In genomic region chr2:43138441-43138840, GRCh38 we compare ENCODE assay signal across 19 cellular contexts.
DNase-seq lines count a peak whose midpoint lies in the region; ATAC-seq and TF ChIP-seq lines count a peak whose summit lies in the region.
"Had no signal": no experiment of that assay in that cellular context is flagged by ENCODE, and none has a peak within 500 bp of the region (broad histone marks: within the 10 kb centered on the region; RNA-seq: fewer than 3 reads in every experiment).

No MANE protein-coding gene starts in this region.

- H3K4me3 ChIP-seq in endodermal cell (ENCODE audit: low read length), result no peak overlapping the region
- H3K4me3 ChIP-seq in thymus (ENCODE audit: low read length), result no peak overlapping the region

- no peak for TF ChIP-seq CTCF in endodermal cell (conservative IDR thresholded peaks at IDR 0.05)

- no peaks in the 10 kb centered on the region for H3K9me3 ChIP-seq in T-helper 17 cell (ENCODE audit: control insufficient read depth, low read length, poor library complexity, severe bottlenecking)
- H3K9me3 ChIP-seq in endodermal cell (ENCODE audit: control insufficient read depth, low read length), result no peaks in the 10 kb centered on the region
- no peaks in the 10 kb centered on the region for H3K9me3 ChIP-seq in thymus (ENCODE audit: control insufficient read depth)

- H3K4me3 Mint-ChIP-seq in activated T-cell treated with anti-CD3 and anti-CD28 coated beads, Interleukin-2, amount 50 U/mL, for 72 hours, result peak overlapping the region; percentile 60 to 63
- H3K4me3 Mint-ChIP-seq in T-helper 17 cell (no peak overlapping the region), endodermal cell (no peak overlapping the region)
- H3K4me3 Mint-ChIP-seq: H9, type B pancreatic cell had no signal

- ATAC-seq in activated T-cell treated with anti-CD3 and anti-CD28 coated beads, Interleukin-2, amount 50 U/mL, for 72 hours (replicated peaks in 1 of 2), result no peak
- ATAC-seq in T-helper 17 cell (no peak), GM18873 (IDR thresholded peaks at IDR 0.05; ENCODE audit: low FRiP score, unreplicated experiment) (no peak), GM19463 (IDR thresholded peaks at IDR 0.05; ENCODE audit: unreplicated experiment) (no peak)
- ATAC-seq: sciatic nerve had no signal

- 89 to 99% methylated on average over 1 to 3 of the region's 3 CpGs for WGBS in endodermal cell (ENCODE audit: insufficient coverage in 1 of 2, insufficient read length in 1 of 2), 2 experiments
- 80% methylated on average over 3 of the region's 3 CpGs for WGBS in thymus

- H3K4me1 ChIP-seq in endodermal cell (ENCODE audit: control insufficient read depth, insufficient read depth, low read length), result no peaks in the 10 kb centered on the region
- H3K4me1 ChIP-seq in thymus (ENCODE audit: control insufficient read depth, insufficient read depth, low read length), result peaks cover 76% of the 10 kb centered on the region

- peaks cover 8 to 11% of the 10 kb centered on the region in 2 donors for H3K36me3 Mint-ChIP-seq in activated T-cell treated with anti-CD3 and anti-CD28 coated beads, Interleukin-2, amount 50 U/mL, for 72 hours (ENCODE audit: insufficient read depth in 2 of 2)
- H3K36me3 Mint-ChIP-seq in T-helper 17 cell (ENCODE audit: low read depth), result no peaks in the 10 kb centered on the region
- no peaks in the 10 kb centered on the region for H3K36me3 Mint-ChIP-seq in endodermal cell (ENCODE audit: low read depth)
- H3K36me3 Mint-ChIP-seq: type B pancreatic cell had no signal

- peaks cover 0 to 2% of the 10 kb centered on the region in 2 donors for H3K9me3 Mint-ChIP-seq in activated T-cell treated with anti-CD3 and anti-CD28 coated beads, Interleukin-2, amount 50 U/mL, for 72 hours
- peaks cover 4% of the 10 kb centered on the region for H3K9me3 Mint-ChIP-seq in endodermal cell
- H3K9me3 Mint-ChIP-seq: H9, type B pancreatic cell had no signal

- H3K27ac ChIP-seq in endodermal cell (ENCODE audit: low read depth, low read length) (no peak overlapping the region), thymus (ENCODE audit: low read depth) (peak overlapping the region; percentile 100)

- no peaks in the 10 kb centered on the region for H3K27me3 Mint-ChIP-seq in activated T-cell treated with anti-CD3 and anti-CD28 coated beads, Interleukin-2, amount 50 U/mL, for 72 hours (ENCODE audit: low read depth)
- no peaks in the 10 kb centered on the region for H3K27me3 Mint-ChIP-seq in T-helper 17 cell
- H3K27me3 Mint-ChIP-seq in endodermal cell (ENCODE audit: insufficient read depth), result no peaks in the 10 kb centered on the region
- H3K27me3 Mint-ChIP-seq: type B pancreatic cell had no signal

- no peaks in the 10 kb centered on the region for H3K36me3 ChIP-seq in endodermal cell (ENCODE audit: control insufficient read depth, insufficient read depth, low read length)
- H3K36me3 ChIP-seq in thymus (ENCODE audit: control insufficient read depth, insufficient read depth), result no peaks in the 10 kb centered on the region

- no peak for DNase-seq in activated T-cell treated with anti-CD3 and anti-CD28 coated beads, Interleukin-2, amount 50 U/mL, for 72 hours
- DNase-seq in activated T-cell treated with anti-CD3 and anti-CD28 coated beads, Interleukin-2, amount 50 U/mL, for 48 hours, result no peak
- DNase-seq in T-helper 17 cell (no peak), endodermal cell (peak; percentile 41), RPMI8226 (no peak)
- DNase-seq: Calu3; cortex of kidney; GDM1; H9; NCI-H1048; NCI-H774; nucleus accumbens; stimulated activated CD4-positive, alpha-beta T cell treated with anti-CD3 and anti-CD28 coated beads, Interleukin-4, amount 100 ng/mL, for 1 hour; stimulated activated CD8-positive, alpha-beta memory T cell treated with anti-CD3 and anti-CD28 coated beads, Interleukin-4, amount 100 ng/mL, for 48 hours had no signal

- peak overlapping the region; percentile 35 for H3K27ac Mint-ChIP-seq in activated T-cell treated with anti-CD3 and anti-CD28 coated beads, Interleukin-2, amount 50 U/mL, for 72 hours
- peak overlapping the region; percentile 99 for H3K27ac Mint-ChIP-seq in T-helper 17 cell
- H3K27ac Mint-ChIP-seq in endodermal cell, result no peak overlapping the region

- no peak overlapping the region for H3K9ac ChIP-seq in endodermal cell (ENCODE audit: extremely low read depth, low read length, poor library complexity, severe bottlenecking)

- peaks cover 87% of the 10 kb centered on the region for H3K4me1 Mint-ChIP-seq in activated T-cell treated with anti-CD3 and anti-CD28 coated beads, Interleukin-2, amount 50 U/mL, for 72 hours (ENCODE audit: low read depth)
- H3K4me1 Mint-ChIP-seq in T-helper 17 cell (peaks cover 64% of the 10 kb centered on the region), endodermal cell (peaks cover 16% of the 10 kb centered on the region)

- H3K27me3 ChIP-seq in endodermal cell (ENCODE audit: control insufficient read depth, insufficient read depth, low read length, poor library complexity, severe bottlenecking) (no peaks in the 10 kb centered on the region), thymus (ENCODE audit: control insufficient read depth, insufficient read depth) (no peaks in the 10 kb centered on the region)

Comparison
In these comparisons a context has a peak if more than half of its experiments do, and no peak if none do; other contexts are left out.
1. H3K4me3 Mint-ChIP-seq: peak in activated T-cell treated with anti-CD3 and anti-CD28 coated beads, Interleukin-2, amount 50 U/mL, for 72 hours (2 of 2); none in T-helper 17 cell (single experiment) and endodermal cell (single experiment).